11 cellular contexts compared by ENCODE assay signal in the genomic region with DNA sequence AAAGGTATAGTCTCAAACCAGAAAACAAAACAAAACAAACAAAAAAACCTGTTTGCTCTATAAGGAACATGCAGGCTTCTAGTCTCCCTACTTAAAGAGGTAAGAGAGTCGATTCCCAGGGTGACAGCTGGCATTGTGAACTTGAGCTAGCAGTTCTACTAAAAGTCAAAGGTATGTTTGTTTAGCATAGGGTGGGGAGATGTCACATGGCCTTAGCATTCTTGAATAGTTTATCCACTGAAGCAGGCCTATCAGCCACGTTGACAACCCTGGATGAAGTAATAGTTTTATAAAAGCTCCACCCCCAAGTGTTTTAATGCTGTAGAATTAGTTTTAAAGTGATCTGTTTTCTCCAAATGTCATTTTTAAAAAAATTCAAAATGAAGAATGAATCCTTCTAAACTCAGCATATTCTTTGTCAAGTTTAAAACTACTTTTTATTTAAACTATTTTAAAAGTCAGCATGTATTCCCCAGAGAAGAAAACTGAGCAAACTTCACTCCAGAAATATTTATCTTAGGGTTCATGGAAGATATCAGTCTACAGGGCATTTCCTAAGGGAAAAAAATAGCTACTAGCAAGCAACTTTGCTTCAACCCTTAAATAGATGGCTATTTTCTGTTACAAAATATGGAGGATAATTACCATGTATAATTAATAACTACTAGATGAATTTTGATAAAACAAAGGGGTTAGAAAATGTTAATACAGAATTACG. TPM values are rescaled to one million over a fixed set of nuclear protein-coding genes. Genes with fewer than 3 reads are reported as not detected.
A peak's percentile ranks its signal among the peaks of the same experiment; 100 is the strongest.
DNase-seq lines count a peak whose midpoint lies in the region; ATAC-seq, FAIRE-seq and TF ChIP-seq lines count a peak whose summit lies in the region.
"Had no signal": no experiment of that assay in that cellular context is flagged by ENCODE, and none has a peak within 500 bp of the region (broad histone marks: within the 10 kb centered on the region; RNA-seq: fewer than 3 reads in every experiment).

No MANE protein-coding gene starts in this region.

- H3K27ac Mint-ChIP-seq in HFFc6: no peak overlapping the region
- H3K27ac Mint-ChIP-seq: activated T-helper 1 cell treated with anti-CD3 and anti-CD28 coated beads, Interleukin-12 subunit alpha, Interleukin-12 subunit beta, Interleukin-2, Interleukin-4 antibody, amounts not matched to agents 30 ng/mL and 10 ng/mL and 1 ng/mL, durations not matched to agents 14 hours and 24 hours and 36 hours had no signal

- H3K27ac ChIP-seq in SJCRH30: no peak overlapping the region
- H3K27ac ChIP-seq in left ventricle myocardium inferior (replicated peaks): peak overlapping the region; percentile 92

- H3K27me3 Mint-ChIP-seq in HFFc6 (ENCODE audit: insufficient read depth): peaks cover 15% of the 10 kb centered on the region

- FAIRE-seq in H54 (lab: Jason Lieb, UNC) (peak; percentile 23), GM12892 (lab: Jason Lieb, UNC) (no peak)

- intact Hi-C loops in left ventricle myocardium inferior (cut with micrococcal nuclease): no loop called here

- H3K4me3 ChIP-seq in SJCRH30 (no peak overlapping the region), left ventricle myocardium inferior (peak overlapping the region; percentile 71)

- no peaks in the 10 kb centered on the region for H3K9me3 Mint-ChIP-seq in HFFc6
- H3K9me3 Mint-ChIP-seq: activated T-helper 1 cell treated with anti-CD3 and anti-CD28 coated beads, Interleukin-12 subunit alpha, Interleukin-12 subunit beta, Interleukin-2, Interleukin-4 antibody, amounts not matched to agents 30 ng/mL and 10 ng/mL and 1 ng/mL, durations not matched to agents 14 hours and 24 hours and 36 hours had no signal

- H3K4me1 ChIP-seq in SJCRH30 (peaks cover 6% of the 10 kb centered on the region; the same call in 1 of the 2 replicates), left ventricle myocardium inferior (peaks cover 75% of the 10 kb centered on the region)

- TF ChIP-seq POLR2A in H54 (IDR thresholded peaks at IDR 0.05; ENCODE audit: low read depth, low read length): no peak
- no peak for TF ChIP-seq POLR2A in GM12892 (IDR thresholded peaks at IDR 0.05; ENCODE audit: low read depth, low read length)

- no peaks in the 10 kb centered on the region for H3K36me3 ChIP-seq in SJCRH30
- peaks cover 29% of the 10 kb centered on the region for H3K36me3 ChIP-seq in left ventricle myocardium inferior

- no peak overlapping the region for H3K4me3 Mint-ChIP-seq in HFFc6
- H3K4me3 Mint-ChIP-seq: activated T-helper 1 cell treated with anti-CD3 and anti-CD28 coated beads, Interleukin-12 subunit alpha, Interleukin-12 subunit beta, Interleukin-2, Interleukin-4 antibody, amounts not matched to agents 30 ng/mL and 10 ng/mL and 1 ng/mL, durations not matched to agents 14 hours and 24 hours and 36 hours had no signal

- no peaks in the 10 kb centered on the region for H3K36me3 Mint-ChIP-seq in HFFc6 (ENCODE audit: low read depth)

- no peak for DNase-seq in H54 (ENCODE audit: insufficient read length, low spot score)
- DNase-seq in SJCRH30: peak; percentile 17 to 48
- DNase-seq in left ventricle myocardium inferior: no peak
- peak; percentile 50 for DNase-seq in renal cortical epithelial cell (ENCODE audit: low read depth)
- no peak for DNase-seq in HFFc6
- DNase-seq in GM12892 (ENCODE audit: insufficient read length): no peak
- no peak for DNase-seq in islet precursor cell
- DNase-seq: DND-41, T-helper 1 cell had no signal

- H3K27me3 ChIP-seq in SJCRH30: no peaks in the 10 kb centered on the region
- H3K27me3 ChIP-seq in left ventricle myocardium inferior (ENCODE audit: low read depth): no peaks in the 10 kb centered on the region

- no peak for ATAC-seq in GM18511 (IDR thresholded peaks at IDR 0.05; ENCODE audit: unreplicated experiment)

- H3K9me3 ChIP-seq in SJCRH30 (replicated peaks) (no peaks in the 10 kb centered on the region), left ventricle myocardium inferior (replicated peaks) (no peaks in the 10 kb centered on the region)

- no peak for TF ChIP-seq CTCF in left ventricle myocardium inferior (IDR thresholded peaks at IDR 0.05; ENCODE audit: borderline replicate concordance)
- no peak for TF ChIP-seq CTCF in HFFc6 (IDR thresholded peaks at IDR 0.05)

- no peaks in the 10 kb centered on the region; the same call in 1 of the 2 replicates for H3K4me1 Mint-ChIP-seq in HFFc6 (ENCODE audit: low read depth)

RNA-seq across cellular contexts. Expression of a gene that starts 1.7 kb away (rescaled TPM):
- total RNA-seq in SJCRH30 (2014; rRNA removed; shearing (Covaris generic)): 0.06 and 0.23 TPM in 2 replicates
- total RNA-seq in left ventricle myocardium inferior (667 TPM), renal cortical epithelial cell (0.99 TPM in 1 of 2 replicates, not detected in the other)
- total RNA-seq in HFFc6 (2021; fragmentation: NEBNext Ultra II Directional; extraction: Animal tissue kit (Norgen Biotek cat#: 25700)): under 1 TPM in 4 of 6 experiments, not detected in 2; 0.03 to 0.14 (median 0.06) TPM
- polyA plus RNA-seq in GM12892 (2012; ENCODE audit: missing spikeins): 1.4 TPM

RNA-seq across cellular contexts. Expression of a gene that starts 29.5 kb away (rescaled TPM):
- 207 and 234 TPM in 2 replicates for total RNA-seq in SJCRH30 (2014; rRNA removed; shearing (Covaris generic))
- total RNA-seq in left ventricle myocardium inferior: 2,410 TPM
- 907 and 2,004 TPM in 2 replicates for total RNA-seq in renal cortical epithelial cell
- total RNA-seq in HFFc6 (2021; fragmentation: NEBNext Ultra II Directional; extraction: Animal tissue kit (Norgen Biotek cat#: 25700)): 100 to 1,000 TPM; 425 to 713 (median 651) TPM
- 532 TPM for polyA plus RNA-seq in GM12892 (2012; ENCODE audit: missing spikeins)

RNA-seq across cellular contexts. Expression of a gene that starts 43.8 kb away (rescaled TPM):
- 106 and 118 TPM in 2 replicates for total RNA-seq in SJCRH30 (2014; rRNA removed; shearing (Covaris generic))
- total RNA-seq in left ventricle myocardium inferior (176 TPM), renal cortical epithelial cell (689 and 1,114 TPM in 2 replicates)
- total RNA-seq in HFFc6 (2021; fragmentation: NEBNext Ultra II Directional; extraction: Animal tissue kit (Norgen Biotek cat#: 25700)): 100 to 1,000 TPM; 590 to 686 (median 637) TPM
- polyA plus RNA-seq in GM12892 (2012; ENCODE audit: missing spikeins): 388 TPM

Comparison
In these comparisons a context has a peak if more than half of its experiments do, and no peak if none do; other contexts are left out.
1. DNase-seq: peak in SJCRH30 (2 of 2) and renal cortical epithelial cell (single experiment); none in H54 (single experiment), left ventricle myocardium inferior (single experiment), HFFc6 (single experiment), GM12892 (single experiment) and islet precursor cell (single experiment).
2. RNA of a gene that starts 1.7 kb away (total RNA-seq): 667 TPM in left ventricle myocardium inferior (single experiment); 0.99 TPM in renal cortical epithelial cell, 0.06 to 0.23 TPM in SJCRH30 and 0.03 to 0.14 TPM in HFFc6; every median in the first group is over 100 times any median in the second.